4 cellular contexts compared by ENCODE assay signal in genomic region chr7:55721004-55721403, GRCh38.
DNase-seq lines count a peak whose midpoint lies in the region; ATAC-seq, FAIRE-seq and TF ChIP-seq lines count a peak whose summit lies in the region.
"Not testable (repeated sequence)": the region's sequence is repeated elsewhere in the genome, so short reads cannot be mapped to it uniquely, and the experiment has no call there.

No MANE protein-coding gene starts in this region.

- not testable (repeated sequence) for H3K4me3 Mint-ChIP-seq in nephron progenitor cell, neural crest cell

- intact Hi-C loops in K562 (cut with micrococcal nuclease), result not testable (repeated sequence)

- POLR2A ChIA-PET in K562 (lab: Yijun Ruan, JAX), result not testable (repeated sequence)

- H2AFZ ChIP-seq in K562 (ENCODE audit: low read depth, low read length), result not testable (repeated sequence)

- not testable (repeated sequence) for H3K36me3 Mint-ChIP-seq in nephron progenitor cell (ENCODE audit: low read depth); neural crest cell (ENCODE audit: low read depth)

- H3K4me1 ChIP-seq in K562 (replicated peaks in 1 of 2; ENCODE audit: control insufficient read depth in 2 of 2, insufficient read depth in 2 of 2, low read length in 2 of 2), result not testable (repeated sequence)

- CTCF ChIA-PET in K562 (lab: Yijun Ruan, JAX; ENCODE audit: low intra/inter-chr PET ratio), result not testable (repeated sequence)

- H3K4me3 ChIP-seq in K562, result not testable (repeated sequence)

- not testable (repeated sequence) for H3K27me3 ChIP-seq in K562 (ENCODE audit: control insufficient read depth in 2 of 2, insufficient read depth in 2 of 2, low read length in 2 of 2)

- not testable (repeated sequence) for BruUV-seq in K562 (replicated peaks; lab: Mats Ljungman, UMichigan)

- not testable (repeated sequence) for ATAC-seq in K562

- not testable (repeated sequence) for H3K9me3 ChIP-seq in K562 (replicated peaks; ENCODE audit: control insufficient read depth, insufficient read depth, low read depth, low read length)

- not testable (repeated sequence) for TF ChIP-seq POLR2A in K562 (conservative IDR thresholded peaks at IDR 0.05)

- not testable (repeated sequence) for H3K36me3 ChIP-seq in K562 (ENCODE audit: control insufficient read depth, insufficient read depth, low read length)

- not testable (repeated sequence) for H3K9ac ChIP-seq in K562 (ENCODE audit: insufficient read depth in 1 of 2, low read depth in 2 of 2, low read length in 2 of 2)

- TF ChIP-seq CTCF in K562 (IDR thresholded peaks at IDR 0.05 in 2 of 3, conservative IDR thresholded peaks at IDR 0.05 in 1 of 3; ENCODE audit: insufficient read depth in 2 of 3, low read depth in 1 of 3, low read length in 3 of 3); nephron progenitor cell (IDR thresholded peaks at IDR 0.05); neural crest cell (conservative IDR thresholded peaks at IDR 0.05): not testable (repeated sequence)

- FAIRE-seq in K562 (lab: Jason Lieb, UNC), result not testable (repeated sequence)

- H3K27ac ChIP-seq in K562 (ENCODE audit: extremely low read depth, low read depth, low read length), result not testable (repeated sequence)

- not testable (repeated sequence) for H3K9me1 ChIP-seq in K562 (ENCODE audit: control insufficient read depth, insufficient read depth, low read length)

- TF ChIP-seq EP300 in K562 (IDR thresholded peaks at IDR 0.05; ENCODE audit: low read length), result not testable (repeated sequence)

- H3K9me3 Mint-ChIP-seq in nephron progenitor cell, neural crest cell: not testable (repeated sequence)

- no CpG with 5 or more reads among the region's 1 CpG for WGBS in K562 (ENCODE audit: insufficient coverage, low coverage, missing lambda C conversion rate)

- peaks cover 28% of the 10 kb centered on the region for H3K4me1 Mint-ChIP-seq in nephron progenitor cell
- not testable (repeated sequence) for H3K4me1 Mint-ChIP-seq in neural crest cell

- H4K20me1 ChIP-seq in K562 (replicated peaks; ENCODE audit: control insufficient read depth, insufficient read depth, low read length), result not testable (repeated sequence)

- TF ChIP-seq RAD21 in K562 (CRISPR knock-in tag; conservative IDR thresholded peaks at IDR 0.05 in 1 of 2, IDR thresholded peaks at IDR 0.05 in 1 of 2), result not testable (repeated sequence)

- peak; percentile 19 for DNase-seq in NCI-H774 (lab: John Stamatoyannopoulos, UW)
- not testable (repeated sequence) for DNase-seq in K562 (ENCODE audit: extremely low read depth in 1 of 4, low spot score in 3 of 4); nephron progenitor cell; neural crest cell (ENCODE audit: low read depth, low spot score)

- H3K79me2 ChIP-seq in K562 (ENCODE audit: control insufficient read depth, insufficient read depth, low read length), result not testable (repeated sequence)

- in situ Hi-C loops in K562 (cut with MboI), result loop anchor here (10.0 kb wide), 1 partner anchor 76 kb away; no protein-coding TSS in a partner anchor

- H3K27me3 Mint-ChIP-seq in nephron progenitor cell (ENCODE audit: low read depth, poor library complexity); neural crest cell (ENCODE audit: low read depth): not testable (repeated sequence)

- H3K27ac Mint-ChIP-seq in nephron progenitor cell (peak overlapping the region; percentile 13), neural crest cell (ENCODE audit: unreplicated experiment) (peak overlapping the region; percentile 40)

- not testable (repeated sequence) for H3K4me2 ChIP-seq in K562 (ENCODE audit: insufficient read depth, low read length)

TF ChIP-seq in K562, 482 proteins besides CTCF, POLR2A, EP300 and RAD21:
- TF ChIP-seq ZNF766 (CRISPR knock-in tag; conservative IDR thresholded peaks at IDR 0.05), result peak; percentile 96
- TF ChIP-seq, protein P1, sequence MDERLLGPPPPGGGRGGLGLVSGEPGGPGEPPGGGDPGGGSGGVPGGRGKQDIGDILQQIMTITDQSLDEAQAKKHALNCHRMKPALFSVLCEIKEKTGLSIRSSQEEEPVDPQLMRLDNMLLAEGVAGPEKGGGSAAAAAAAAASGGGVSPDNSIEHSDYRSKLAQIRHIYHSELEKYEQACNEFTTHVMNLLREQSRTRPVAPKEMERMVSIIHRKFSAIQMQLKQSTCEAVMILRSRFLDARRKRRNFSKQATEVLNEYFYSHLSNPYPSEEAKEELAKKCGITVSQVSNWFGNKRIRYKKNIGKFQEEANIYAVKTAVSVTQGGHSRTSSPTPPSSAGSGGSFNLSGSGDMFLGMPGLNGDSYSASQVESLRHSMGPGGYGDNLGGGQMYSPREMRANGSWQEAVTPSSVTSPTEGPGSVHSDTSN (CRISPR knock-in tag; IDR thresholded peaks at IDR 0.05; ENCODE audit: low read depth), result not testable (repeated sequence)
- TF ChIP-seq, protein P1 (tag; conservative IDR thresholded peaks at IDR 0.05; ENCODE audit: low read depth), result 0 out of 2 replicates have a peak, but pooled peaks have one; percentile 11
